13 cellular contexts compared by ENCODE assay signal in the genomic region with DNA sequence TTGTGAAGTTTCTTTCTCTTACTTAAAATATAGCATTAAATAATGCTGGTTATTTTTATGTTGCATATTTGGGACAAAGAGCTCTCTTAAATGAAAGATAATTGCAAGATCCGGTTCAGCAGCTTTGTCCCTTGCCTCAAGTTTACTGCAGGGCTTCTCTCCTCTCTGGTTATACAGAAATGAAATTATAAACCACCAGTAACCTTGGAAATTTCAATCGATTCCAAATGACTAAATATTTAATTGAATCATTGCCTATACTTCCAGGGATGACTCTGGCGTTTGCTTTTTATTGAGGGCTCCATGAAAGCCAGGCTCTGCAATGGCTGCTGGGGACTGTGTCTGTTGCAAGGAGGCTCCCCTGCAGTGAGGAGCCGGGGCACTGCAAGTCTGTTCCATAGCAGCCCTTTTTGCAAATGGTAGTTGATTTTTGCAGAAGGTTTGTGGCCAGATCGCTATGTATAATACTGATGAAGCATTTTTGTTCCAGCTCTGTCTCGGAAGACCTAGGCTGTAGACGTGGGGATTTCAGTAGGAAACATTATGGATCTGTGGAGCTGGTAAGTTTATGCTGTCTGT. TPM values are rescaled to one million over a fixed set of nuclear protein-coding genes. Genes with fewer than 3 reads are reported as not detected.
DNase-seq lines count a peak whose midpoint lies in the region; ATAC-seq lines count a peak whose summit lies in the region.
"Had no signal": no experiment of that assay in that cellular context is flagged by ENCODE, and none has a peak within 500 bp of the region (broad histone marks: within the 10 kb centered on the region; RNA-seq: fewer than 3 reads in every experiment).

A gene with protein sequence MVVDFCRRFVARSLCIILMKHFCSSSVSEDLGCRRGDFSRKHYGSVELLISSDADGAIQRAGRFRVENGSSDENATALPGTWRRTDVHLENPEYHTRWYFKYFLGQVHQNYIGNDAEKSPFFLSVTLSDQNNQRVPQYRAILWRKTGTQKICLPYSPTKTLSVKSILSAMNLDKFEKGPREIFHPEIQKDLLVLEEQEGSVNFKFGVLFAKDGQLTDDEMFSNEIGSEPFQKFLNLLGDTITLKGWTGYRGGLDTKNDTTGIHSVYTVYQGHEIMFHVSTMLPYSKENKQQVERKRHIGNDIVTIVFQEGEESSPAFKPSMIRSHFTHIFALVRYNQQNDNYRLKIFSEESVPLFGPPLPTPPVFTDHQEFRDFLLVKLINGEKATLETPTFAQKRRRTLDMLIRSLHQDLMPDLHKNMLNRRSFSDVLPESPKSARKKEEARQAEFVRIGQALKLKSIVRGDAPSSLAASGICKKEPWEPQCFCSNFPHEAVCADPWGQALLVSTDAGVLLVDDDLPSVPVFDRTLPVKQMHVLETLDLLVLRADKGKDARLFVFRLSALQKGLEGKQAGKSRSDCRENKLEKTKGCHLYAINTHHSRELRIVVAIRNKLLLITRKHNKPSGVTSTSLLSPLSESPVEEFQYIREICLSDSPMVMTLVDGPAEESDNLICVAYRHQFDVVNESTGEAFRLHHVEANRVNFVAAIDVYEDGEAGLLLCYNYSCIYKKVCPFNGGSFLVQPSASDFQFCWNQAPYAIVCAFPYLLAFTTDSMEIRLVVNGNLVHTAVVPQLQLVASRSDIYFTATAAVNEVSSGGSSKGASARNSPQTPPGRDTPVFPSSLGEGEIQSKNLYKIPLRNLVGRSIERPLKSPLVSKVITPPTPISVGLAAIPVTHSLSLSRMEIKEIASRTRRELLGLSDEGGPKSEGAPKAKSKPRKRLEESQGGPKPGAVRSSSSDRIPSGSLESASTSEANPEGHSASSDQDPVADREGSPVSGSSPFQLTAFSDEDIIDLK (plus strand): TSS at position 313 of the 579 bp plus-strand sequence. CDS start 104 bp downstream, at position 417.

- H3K4me2 ChIP-seq in Karpas-422 (ENCODE audit: low read depth, low read length, poor library complexity, severe bottlenecking) = no peak within 1 kb of the TSS
- H3K4me2 ChIP-seq: BLaER1 treated with 17β-estradiol and CSF1 and Interleukin-3, amounts not matched to agents 10 nM and 100 nM had no signal

- no peak for DNase-seq in Karpas-422
- DNase-seq in iPS-NIHi11 (ENCODE audit: low spot score) = peak; percentile 43
- DNase-seq in activated effector memory CD4-positive, alpha-beta T cell treated with Interleukin-2 at 50 U/mL for 16 hours = no peak
- no peak for DNase-seq in D341Med (ENCODE audit: low spot score)
- DNase-seq: MV-4-11; naive B cell; stimulated activated CD4-positive, alpha-beta T cell treated with anti-CD3 and anti-CD28 coated beads, Interleukin-2, amount 100 ng/mL, for 48 hours; upper lobe of left lung had no signal

- ATAC-seq in HG02763 (IDR thresholded peaks at IDR 0.05; ENCODE audit: unreplicated experiment) (no peak), HG03159 (IDR thresholded peaks at IDR 0.05; ENCODE audit: unreplicated experiment) (no peak)

- no peaks in the 10 kb centered on the region for H3K9me2 ChIP-seq in Karpas-422 (replicated peaks; ENCODE audit: insufficient read depth, low read length)

- no peaks in the 10 kb centered on the region for H3K79me2 ChIP-seq in Karpas-422 (ENCODE audit: low read length)

- H4K20me1 ChIP-seq in Karpas-422 (ENCODE audit: insufficient read depth, low read depth, low read length) = no peaks in the 10 kb centered on the region

- H3K36me3 ChIP-seq in Karpas-422 (ENCODE audit: insufficient read depth, low read length) = no peaks in the 10 kb centered on the region
- H3K36me3 ChIP-seq in stomach smooth muscle (ENCODE audit: control insufficient read depth in 2 of 2, insufficient read depth in 2 of 2, low read length in 2 of 2) = peaks cover 0 to 2% of the 10 kb centered on the region in 2 donors
- H3K36me3 ChIP-seq: BLaER1 treated with 17β-estradiol and CSF1 and Interleukin-3, amounts not matched to agents 10 nM and 100 nM; upper lobe of left lung had no signal

- H3K27me3 ChIP-seq in Karpas-422 (ENCODE audit: low read length) = no peaks in the 10 kb centered on the region
- no peaks in the 10 kb centered on the region for H3K27me3 ChIP-seq in stomach smooth muscle (ENCODE audit: control insufficient read depth in 1 of 2, insufficient read depth in 2 of 2, low read length in 2 of 2)
- H3K27me3 ChIP-seq: BLaER1 treated with 17β-estradiol and CSF1 and Interleukin-3, amounts not matched to agents 10 nM and 100 nM; upper lobe of left lung had no signal

- no peak within 1 kb of the TSS for H3K27ac ChIP-seq in Karpas-422 (ENCODE audit: low read length)
- H3K27ac ChIP-seq in angular gyrus (ENCODE audit: low read depth, low read length) = peak within 1 kb of the TSS; percentile 75
- H3K27ac ChIP-seq in stomach smooth muscle (ENCODE audit: low read length) = no peak within 1 kb of the TSS
- H3K27ac ChIP-seq: BLaER1 treated with 17β-estradiol and CSF1 and Interleukin-3, amounts not matched to agents 10 nM and 100 nM; upper lobe of left lung had no signal

- no peaks in the 10 kb centered on the region for H3K4me1 ChIP-seq in Karpas-422 (ENCODE audit: low read length)
- peaks cover 9% of the 10 kb centered on the region for H3K4me1 ChIP-seq in stomach smooth muscle (ENCODE audit: control insufficient read depth, insufficient read depth, low read length)
- H3K4me1 ChIP-seq: BLaER1 treated with 17β-estradiol and CSF1 and Interleukin-3, amounts not matched to agents 10 nM and 100 nM; upper lobe of left lung had no signal

- H3K9ac ChIP-seq in Karpas-422 (ENCODE audit: low read length) (no peak within 1 kb of the TSS), stomach smooth muscle (ENCODE audit: low read length in 2 of 2) (peak within 1 kb of the TSS in 1 of 2 donors; percentile 46)
- H3K9ac ChIP-seq: BLaER1 treated with 17β-estradiol and CSF1 and Interleukin-3, amounts not matched to agents 10 nM and 100 nM had no signal

- H3K9me3 ChIP-seq in Karpas-422 (ENCODE audit: low read length) = no peaks in the 10 kb centered on the region
- H3K9me3 ChIP-seq in stomach smooth muscle (ENCODE audit: control insufficient read depth in 2 of 2, low read length in 2 of 2) = no peaks in the 10 kb centered on the region
- H3K9me3 ChIP-seq: BLaER1 treated with 17β-estradiol and CSF1 and Interleukin-3, amounts not matched to agents 10 nM and 100 nM; upper lobe of left lung had no signal

- H3K4me3 ChIP-seq in Karpas-422 (ENCODE audit: low read length) (no peak within 1 kb of the TSS), stomach smooth muscle (ENCODE audit: low read length in 2 of 2) (peak within 1 kb of the TSS; percentile 29 to 36)
- H3K4me3 ChIP-seq: BLaER1 treated with 17β-estradiol and CSF1 and Interleukin-3, amounts not matched to agents 10 nM and 100 nM; upper lobe of left lung had no signal

- H2AFZ ChIP-seq in Karpas-422 (ENCODE audit: low read length) = 0 out of 2 replicates have a peak within 1 kb of the TSS, but pooled peaks have one; percentile 2

RNA-seq across cellular contexts. Expression of the gene that starts here (rescaled TPM):
- 1.2 and 2.2 TPM in 2 replicates for total RNA-seq in Karpas-422 (2014; rRNA removed; shearing (Covaris generic); ENCODE audit: low replicate concordance)
